In the genomic region with DNA sequence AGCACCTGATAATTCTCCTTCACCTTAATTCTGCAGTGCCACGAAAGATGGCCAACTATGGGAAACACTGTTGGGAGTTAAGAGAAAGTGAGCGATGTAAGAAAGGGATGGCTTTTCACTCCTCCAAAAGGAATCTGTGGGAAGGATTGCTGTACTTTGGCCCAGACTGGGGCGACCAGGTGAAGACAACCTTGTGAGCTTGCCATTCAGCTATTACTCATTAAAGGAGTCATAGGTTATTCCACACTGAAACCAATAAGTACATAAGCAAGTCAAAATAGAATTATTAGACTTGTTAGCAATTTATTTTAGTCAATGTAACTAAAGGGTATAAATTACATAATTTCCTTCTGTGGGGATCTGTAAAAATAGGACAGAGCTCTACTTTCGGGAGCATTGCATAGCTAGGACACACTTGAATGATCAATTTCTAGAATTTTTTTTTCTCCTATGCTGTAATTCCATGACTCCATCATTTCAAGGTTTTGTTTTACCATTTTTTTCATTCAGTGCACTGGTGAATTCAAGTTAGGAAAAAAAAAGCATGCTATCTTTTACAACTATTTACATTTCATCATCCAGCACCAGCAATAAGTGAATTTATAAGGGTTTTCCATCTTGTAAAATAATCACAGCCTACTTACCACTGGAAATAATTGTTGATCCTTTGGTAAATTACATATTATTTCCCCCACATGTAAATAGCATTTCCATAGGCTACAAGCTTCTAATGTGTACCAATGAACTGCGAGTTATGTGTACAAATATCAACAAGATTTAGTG, we compare ENCODE assay signal across 1 cellular context.
TF ChIP-seq lines count a peak whose summit lies in the region.

No MANE protein-coding gene starts in this region.

TF ChIP-seq in H1, 55 proteins besides CTCF, POLR2A, EP300 and RAD21 (continued from another document):
- TF ChIP-seq CBX5 (IDR thresholded peaks at IDR 0.05; ENCODE audit: low read depth, low read length) = no peak
- TF ChIP-seq RFX5 (IDR thresholded peaks at IDR 0.05; ENCODE audit: borderline replicate concordance, low read depth, low read length) = no peak
- TF ChIP-seq CBX8 (IDR thresholded peaks at IDR 0.05; ENCODE audit: borderline replicate concordance, low read depth, low read length) = no peak
- no peak for TF ChIP-seq ZNF274 (IDR thresholded peaks at IDR 0.05; ENCODE audit: borderline replicate concordance, extremely low read depth, low read length)
- TF ChIP-seq POLR2AphosphoS5 (IDR thresholded peaks at IDR 0.05; ENCODE audit: low read depth, low read length) = no peak
- TF ChIP-seq POU5F1 (IDR thresholded peaks at IDR 0.05; ENCODE audit: low read depth, low read length) = no peak
- TF ChIP-seq JUN (IDR thresholded peaks at IDR 0.05; ENCODE audit: low read depth, low read length) = no peak
- TF ChIP-seq, protein P1, sequence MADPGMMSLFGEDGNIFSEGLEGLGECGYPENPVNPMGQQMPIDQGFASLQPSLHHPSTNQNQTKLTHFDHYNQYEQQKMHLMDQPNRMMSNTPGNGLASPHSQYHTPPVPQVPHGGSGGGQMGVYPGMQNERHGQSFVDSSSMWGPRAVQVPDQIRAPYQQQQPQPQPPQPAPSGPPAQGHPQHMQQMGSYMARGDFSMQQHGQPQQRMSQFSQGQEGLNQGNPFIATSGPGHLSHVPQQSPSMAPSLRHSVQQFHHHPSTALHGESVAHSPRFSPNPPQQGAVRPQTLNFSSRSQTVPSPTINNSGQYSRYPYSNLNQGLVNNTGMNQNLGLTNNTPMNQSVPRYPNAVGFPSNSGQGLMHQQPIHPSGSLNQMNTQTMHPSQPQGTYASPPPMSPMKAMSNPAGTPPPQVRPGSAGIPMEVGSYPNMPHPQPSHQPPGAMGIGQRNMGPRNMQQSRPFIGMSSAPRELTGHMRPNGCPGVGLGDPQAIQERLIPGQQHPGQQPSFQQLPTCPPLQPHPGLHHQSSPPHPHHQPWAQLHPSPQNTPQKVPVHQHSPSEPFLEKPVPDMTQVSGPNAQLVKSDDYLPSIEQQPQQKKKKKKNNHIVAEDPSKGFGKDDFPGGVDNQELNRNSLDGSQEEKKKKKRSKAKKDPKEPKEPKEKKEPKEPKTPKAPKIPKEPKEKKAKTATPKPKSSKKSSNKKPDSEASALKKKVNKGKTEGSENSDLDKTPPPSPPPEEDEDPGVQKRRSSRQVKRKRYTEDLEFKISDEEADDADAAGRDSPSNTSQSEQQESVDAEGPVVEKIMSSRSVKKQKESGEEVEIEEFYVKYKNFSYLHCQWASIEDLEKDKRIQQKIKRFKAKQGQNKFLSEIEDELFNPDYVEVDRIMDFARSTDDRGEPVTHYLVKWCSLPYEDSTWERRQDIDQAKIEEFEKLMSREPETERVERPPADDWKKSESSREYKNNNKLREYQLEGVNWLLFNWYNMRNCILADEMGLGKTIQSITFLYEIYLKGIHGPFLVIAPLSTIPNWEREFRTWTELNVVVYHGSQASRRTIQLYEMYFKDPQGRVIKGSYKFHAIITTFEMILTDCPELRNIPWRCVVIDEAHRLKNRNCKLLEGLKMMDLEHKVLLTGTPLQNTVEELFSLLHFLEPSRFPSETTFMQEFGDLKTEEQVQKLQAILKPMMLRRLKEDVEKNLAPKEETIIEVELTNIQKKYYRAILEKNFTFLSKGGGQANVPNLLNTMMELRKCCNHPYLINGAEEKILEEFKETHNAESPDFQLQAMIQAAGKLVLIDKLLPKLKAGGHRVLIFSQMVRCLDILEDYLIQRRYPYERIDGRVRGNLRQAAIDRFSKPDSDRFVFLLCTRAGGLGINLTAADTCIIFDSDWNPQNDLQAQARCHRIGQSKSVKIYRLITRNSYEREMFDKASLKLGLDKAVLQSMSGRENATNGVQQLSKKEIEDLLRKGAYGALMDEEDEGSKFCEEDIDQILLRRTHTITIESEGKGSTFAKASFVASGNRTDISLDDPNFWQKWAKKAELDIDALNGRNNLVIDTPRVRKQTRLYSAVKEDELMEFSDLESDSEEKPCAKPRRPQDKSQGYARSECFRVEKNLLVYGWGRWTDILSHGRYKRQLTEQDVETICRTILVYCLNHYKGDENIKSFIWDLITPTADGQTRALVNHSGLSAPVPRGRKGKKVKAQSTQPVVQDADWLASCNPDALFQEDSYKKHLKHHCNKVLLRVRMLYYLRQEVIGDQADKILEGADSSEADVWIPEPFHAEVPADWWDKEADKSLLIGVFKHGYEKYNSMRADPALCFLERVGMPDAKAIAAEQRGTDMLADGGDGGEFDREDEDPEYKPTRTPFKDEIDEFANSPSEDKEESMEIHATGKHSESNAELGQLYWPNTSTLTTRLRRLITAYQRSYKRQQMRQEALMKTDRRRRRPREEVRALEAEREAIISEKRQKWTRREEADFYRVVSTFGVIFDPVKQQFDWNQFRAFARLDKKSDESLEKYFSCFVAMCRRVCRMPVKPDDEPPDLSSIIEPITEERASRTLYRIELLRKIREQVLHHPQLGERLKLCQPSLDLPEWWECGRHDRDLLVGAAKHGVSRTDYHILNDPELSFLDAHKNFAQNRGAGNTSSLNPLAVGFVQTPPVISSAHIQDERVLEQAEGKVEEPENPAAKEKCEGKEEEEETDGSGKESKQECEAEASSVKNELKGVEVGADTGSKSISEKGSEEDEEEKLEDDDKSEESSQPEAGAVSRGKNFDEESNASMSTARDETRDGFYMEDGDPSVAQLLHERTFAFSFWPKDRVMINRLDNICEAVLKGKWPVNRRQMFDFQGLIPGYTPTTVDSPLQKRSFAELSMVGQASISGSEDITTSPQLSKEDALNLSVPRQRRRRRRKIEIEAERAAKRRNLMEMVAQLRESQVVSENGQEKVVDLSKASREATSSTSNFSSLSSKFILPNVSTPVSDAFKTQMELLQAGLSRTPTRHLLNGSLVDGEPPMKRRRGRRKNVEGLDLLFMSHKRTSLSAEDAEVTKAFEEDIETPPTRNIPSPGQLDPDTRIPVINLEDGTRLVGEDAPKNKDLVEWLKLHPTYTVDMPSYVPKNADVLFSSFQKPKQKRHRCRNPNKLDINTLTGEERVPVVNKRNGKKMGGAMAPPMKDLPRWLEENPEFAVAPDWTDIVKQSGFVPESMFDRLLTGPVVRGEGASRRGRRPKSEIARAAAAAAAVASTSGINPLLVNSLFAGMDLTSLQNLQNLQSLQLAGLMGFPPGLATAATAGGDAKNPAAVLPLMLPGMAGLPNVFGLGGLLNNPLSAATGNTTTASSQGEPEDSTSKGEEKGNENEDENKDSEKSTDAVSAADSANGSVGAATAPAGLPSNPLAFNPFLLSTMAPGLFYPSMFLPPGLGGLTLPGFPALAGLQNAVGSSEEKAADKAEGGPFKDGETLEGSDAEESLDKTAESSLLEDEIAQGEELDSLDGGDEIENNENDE (IDR thresholded peaks at IDR 0.05; ENCODE audit: insufficient replicate concordance, low read length) = no peak
